1 cellular context compared by ENCODE assay signal in the genomic region with DNA sequence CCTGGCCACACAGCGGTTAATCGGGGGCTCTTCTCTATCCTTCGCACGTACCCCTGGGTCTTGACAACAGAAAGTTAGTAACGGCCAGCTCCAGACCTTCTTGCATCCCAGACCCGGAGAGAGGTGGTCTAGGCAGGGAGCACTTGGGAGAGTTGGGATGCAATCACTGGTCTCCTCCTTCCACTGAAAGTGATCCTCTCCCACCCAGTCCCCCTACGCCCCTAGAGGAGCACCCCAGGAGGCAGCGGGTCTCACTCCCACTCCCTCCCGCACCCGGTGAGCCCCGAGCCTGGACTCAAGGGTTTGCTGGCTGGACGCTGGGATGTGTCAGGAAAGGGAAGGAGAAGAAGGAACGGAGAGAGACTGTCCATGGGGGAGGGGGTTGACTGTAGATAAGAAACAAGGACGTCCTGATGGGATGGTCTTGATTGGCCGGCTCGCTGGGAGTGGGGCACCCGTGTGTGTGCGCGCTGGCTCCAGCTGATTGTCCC.
TF ChIP-seq lines count a peak whose summit lies in the region.

No MANE protein-coding gene starts in this region.

TF ChIP-seq in HEK293T, 16 proteins besides CTCF, POLR2A, EP300 and RAD21 (continued from another document):
- TF ChIP-seq TARDBP (IDR thresholded peaks at IDR 0.05) (no peak), ELF4 (IDR thresholded peaks at IDR 0.05) (no peak), FOXA1 (IDR thresholded peaks at IDR 0.05) (no peak), L3MBTL2 (conservative IDR thresholded peaks at IDR 0.05) (no peak)
